ENCODE assay signal across 1 cellular context in the genomic region with DNA sequence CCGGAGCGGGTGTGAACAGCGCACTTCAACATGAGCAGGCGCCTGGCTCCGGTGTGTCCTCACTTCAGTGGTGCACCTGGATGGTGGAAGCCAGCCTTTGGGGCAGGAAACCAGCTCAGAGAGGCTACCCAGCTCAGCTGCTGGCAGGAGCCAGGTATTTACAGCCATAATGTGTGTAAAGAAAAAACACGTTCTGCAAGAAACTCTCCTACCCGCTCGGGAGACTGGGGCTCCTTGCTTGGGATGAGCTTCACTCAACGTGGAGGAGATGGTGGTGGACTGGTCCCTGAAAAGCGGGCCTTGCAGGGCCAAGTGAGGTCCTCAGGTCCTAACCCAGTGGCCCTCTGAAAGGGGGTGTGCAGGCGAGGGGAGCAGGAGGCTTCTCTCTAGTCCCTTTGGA.
TF ChIP-seq lines count a peak whose summit lies in the region.

No MANE protein-coding gene starts in this region.

TF ChIP-seq in K562, 482 proteins besides CTCF, POLR2A, EP300 and RAD21:
- TF ChIP-seq, protein P1, sequence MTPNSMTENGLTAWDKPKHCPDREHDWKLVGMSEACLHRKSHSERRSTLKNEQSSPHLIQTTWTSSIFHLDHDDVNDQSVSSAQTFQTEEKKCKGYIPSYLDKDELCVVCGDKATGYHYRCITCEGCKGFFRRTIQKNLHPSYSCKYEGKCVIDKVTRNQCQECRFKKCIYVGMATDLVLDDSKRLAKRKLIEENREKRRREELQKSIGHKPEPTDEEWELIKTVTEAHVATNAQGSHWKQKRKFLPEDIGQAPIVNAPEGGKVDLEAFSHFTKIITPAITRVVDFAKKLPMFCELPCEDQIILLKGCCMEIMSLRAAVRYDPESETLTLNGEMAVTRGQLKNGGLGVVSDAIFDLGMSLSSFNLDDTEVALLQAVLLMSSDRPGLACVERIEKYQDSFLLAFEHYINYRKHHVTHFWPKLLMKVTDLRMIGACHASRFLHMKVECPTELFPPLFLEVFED (CRISPR knock-in tag; conservative IDR thresholded peaks at IDR 0.05) = no peak
- TF ChIP-seq, protein P2, sequence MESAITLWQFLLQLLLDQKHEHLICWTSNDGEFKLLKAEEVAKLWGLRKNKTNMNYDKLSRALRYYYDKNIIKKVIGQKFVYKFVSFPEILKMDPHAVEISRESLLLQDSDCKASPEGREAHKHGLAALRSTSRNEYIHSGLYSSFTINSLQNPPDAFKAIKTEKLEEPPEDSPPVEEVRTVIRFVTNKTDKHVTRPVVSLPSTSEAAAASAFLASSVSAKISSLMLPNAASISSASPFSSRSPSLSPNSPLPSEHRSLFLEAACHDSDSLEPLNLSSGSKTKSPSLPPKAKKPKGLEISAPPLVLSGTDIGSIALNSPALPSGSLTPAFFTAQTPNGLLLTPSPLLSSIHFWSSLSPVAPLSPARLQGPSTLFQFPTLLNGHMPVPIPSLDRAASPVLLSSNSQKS (CRISPR knock-in tag; IDR thresholded peaks at IDR 0.05) = no peak
- TF ChIP-seq POLR2G (IDR thresholded peaks at IDR 0.05; ENCODE audit: low read depth, low read length) = 0 out of 2 replicates have a peak, but pooled peaks have one; percentile 42
- TF ChIP-seq, protein P3, sequence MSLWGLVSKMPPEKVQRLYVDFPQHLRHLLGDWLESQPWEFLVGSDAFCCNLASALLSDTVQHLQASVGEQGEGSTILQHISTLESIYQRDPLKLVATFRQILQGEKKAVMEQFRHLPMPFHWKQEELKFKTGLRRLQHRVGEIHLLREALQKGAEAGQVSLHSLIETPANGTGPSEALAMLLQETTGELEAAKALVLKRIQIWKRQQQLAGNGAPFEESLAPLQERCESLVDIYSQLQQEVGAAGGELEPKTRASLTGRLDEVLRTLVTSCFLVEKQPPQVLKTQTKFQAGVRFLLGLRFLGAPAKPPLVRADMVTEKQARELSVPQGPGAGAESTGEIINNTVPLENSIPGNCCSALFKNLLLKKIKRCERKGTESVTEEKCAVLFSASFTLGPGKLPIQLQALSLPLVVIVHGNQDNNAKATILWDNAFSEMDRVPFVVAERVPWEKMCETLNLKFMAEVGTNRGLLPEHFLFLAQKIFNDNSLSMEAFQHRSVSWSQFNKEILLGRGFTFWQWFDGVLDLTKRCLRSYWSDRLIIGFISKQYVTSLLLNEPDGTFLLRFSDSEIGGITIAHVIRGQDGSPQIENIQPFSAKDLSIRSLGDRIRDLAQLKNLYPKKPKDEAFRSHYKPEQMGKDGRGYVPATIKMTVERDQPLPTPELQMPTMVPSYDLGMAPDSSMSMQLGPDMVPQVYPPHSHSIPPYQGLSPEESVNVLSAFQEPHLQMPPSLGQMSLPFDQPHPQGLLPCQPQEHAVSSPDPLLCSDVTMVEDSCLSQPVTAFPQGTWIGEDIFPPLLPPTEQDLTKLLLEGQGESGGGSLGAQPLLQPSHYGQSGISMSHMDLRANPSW (CRISPR knock-in tag; IDR thresholded peaks at IDR 0.05) = no peak
